In the genomic region with DNA sequence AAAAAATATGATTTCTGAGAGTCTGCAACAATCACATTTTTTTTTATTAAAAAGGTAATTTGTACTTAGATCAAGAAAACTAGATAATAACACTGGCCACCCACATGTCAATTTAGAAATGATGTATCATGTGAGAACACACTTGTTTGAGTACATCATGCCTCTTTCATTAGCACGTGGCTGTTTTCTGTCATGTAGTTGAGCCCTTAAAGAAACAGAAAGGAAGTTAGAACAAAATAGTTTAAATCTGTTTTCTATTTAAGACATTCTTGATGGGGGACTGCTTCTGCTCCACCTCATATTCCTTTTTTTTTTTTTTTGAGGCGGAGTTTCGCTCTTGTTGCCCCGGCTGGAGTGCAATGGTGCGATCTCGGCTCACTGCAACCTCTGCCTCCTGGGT, we compare ENCODE assay signal across 31 cellular contexts.
"Had no signal": no experiment of that assay in that cellular context is flagged by ENCODE, and none has a peak within 500 bp of the region (broad histone marks: within the 10 kb centered on the region; RNA-seq: fewer than 3 reads in every experiment).

No MANE protein-coding gene starts in this region.

- H3K27ac ChIP-seq: cardiac muscle cell, PC-9, WERI-Rb-1 had no signal

- H3K36me3 ChIP-seq: cardiac muscle cell, WERI-Rb-1 had no signal

- ATAC-seq: activated CD8-positive, alpha-beta memory T cell treated with anti-CD3 and anti-CD28 coated beads, Interleukin-2, amount 10 ng/mL, durations not matched to agents 7 days and 5 days; activated naive CD8-positive, alpha-beta T cell treated with anti-CD3 and anti-CD28 coated beads, Interleukin-2, amount 50 U/mL, for 24 hours had no signal

- DNase-seq: activated CD4-positive, alpha-beta memory T cell treated with anti-CD3 and anti-CD28 coated beads, Interleukin-2, amount 10 ng/mL, durations not matched to agents 7 days and 5 days; activated CD4-positive, alpha-beta T cell treated with anti-CD3 and anti-CD28 coated beads for 1 hour; activated CD4-positive, alpha-beta T cell treated with anti-CD3 and anti-CD28 coated beads for 48 hours; activated CD4-positive, CD25-positive, alpha-beta regulatory T cell; activated CD8-positive, alpha-beta memory T cell treated with anti-CD3 and anti-CD28 coated beads for 24 hours; activated CD8-positive, alpha-beta memory T cell treated with anti-CD3 and anti-CD28 coated beads, Interleukin-2, amount 10 ng/mL, durations not matched to agents 7 days and 5 days; activated CD8-positive, alpha-beta memory T cell treated with anti-CD3 and anti-CD28 coated beads, Interleukin-2, amount 50 U/mL, for 48 hours; activated effector memory CD4-positive, alpha-beta T cell treated with Interleukin-2 at 50 U/mL for 16 hours; activated naive CD4-positive, alpha-beta T cell treated with anti-CD3 and anti-CD28 coated beads, Interleukin-2, amount 10 ng/mL, durations not matched to agents 7 days and 5 days; activated naive CD8-positive, alpha-beta T cell treated with anti-CD3 and anti-CD28 coated beads, Interleukin-2, amount 50 U/mL, for 24 hours; activated T-cell treated with anti-CD3 and anti-CD28 coated beads, Interleukin-2, amount 50 U/mL, for 48 hours; amniotic stem cell; aorta; Karpas-422; KBM-7; NCI-H1048; NCI-H1105 treated with DMSO at 0.1 percent for 48 hours; NCI-H1436 treated with DMSO at 0.1 percent for 48 hours; NCI-H1694 treated with DMSO at 0.1 percent for 48 hours; NCI-H2029; NCI-H345; NCI-H524 treated with DMSO at 0.1 percent for 48 hours; NK-92 treated with Interleukin-12 subunit alpha and Interleukin-12 subunit beta, amount 100 ng/mL, for 24 hours; PC-9; Right ventricle myocardium superior; SW 1271; T-helper 1 cell; T-helper 2 cell; T-helper 9 cell; WERI-Rb-1 had no signal

- H3K27me3 ChIP-seq: cardiac muscle cell had no signal

- H3K4me3 ChIP-seq: cardiac muscle cell, PC-9 had no signal
